Comparison of ENCODE assay signal across 16 cellular contexts in the genomic region with DNA sequence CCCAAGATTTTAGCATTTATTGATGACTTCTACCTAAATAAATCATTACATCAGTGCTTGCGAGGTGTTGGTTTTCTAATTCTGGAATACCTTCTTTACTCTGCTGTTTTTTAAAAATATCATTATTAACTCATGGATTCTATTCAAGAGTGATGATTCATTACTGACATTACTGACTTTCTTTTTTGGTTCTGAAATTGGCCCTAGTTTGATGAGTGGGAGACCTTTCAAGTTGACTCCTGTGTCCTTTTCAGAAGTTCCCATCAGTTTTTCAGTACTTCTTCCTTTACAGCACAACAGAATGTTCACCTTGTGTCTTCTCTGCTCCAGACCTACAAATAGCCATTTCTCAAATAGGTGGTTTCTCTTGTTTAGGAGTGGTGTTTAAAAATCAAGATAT.
DNase-seq lines count a peak whose midpoint lies in the region; ATAC-seq and TF ChIP-seq lines count a peak whose summit lies in the region.
"Had no signal": no experiment of that assay in that cellular context is flagged by ENCODE, and none has a peak within 500 bp of the region (broad histone marks: within the 10 kb centered on the region; RNA-seq: fewer than 3 reads in every experiment).

No MANE protein-coding gene starts in this region.

- intact Hi-C loops in CD4-positive, alpha-beta T cell (cut with DNase I, micrococcal nuclease): no loop called here

- no peak overlapping the region for H3K27ac Mint-ChIP-seq in CD4-positive, alpha-beta T cell
- no peak overlapping the region for H3K27ac Mint-ChIP-seq in GM23338

- no peaks in the 10 kb centered on the region for H4K20me1 ChIP-seq in GM23338 (replicated peaks; ENCODE audit: insufficient read depth)

- no peak overlapping the region for H3K4me3 ChIP-seq in GM23338
- H3K4me3 ChIP-seq: right lobe of liver had no signal

- no peaks in the 10 kb centered on the region for H3K27me3 Mint-ChIP-seq in CD4-positive, alpha-beta T cell
- no peaks in the 10 kb centered on the region for H3K27me3 Mint-ChIP-seq in GM23338 (ENCODE audit: insufficient read depth, low read depth, poor library complexity)

- H3K27ac ChIP-seq in CD4-positive, alpha-beta T cell (ENCODE audit: low read depth, low read length): no peak overlapping the region
- H3K27ac ChIP-seq in GM23338 (ENCODE audit: low read depth): no peak overlapping the region
- H3K27ac ChIP-seq: neutrophil, right lobe of liver had no signal

- peaks cover 70% of the 10 kb centered on the region for H3K4me1 Mint-ChIP-seq in CD4-positive, alpha-beta T cell (ENCODE audit: low read depth)
- no peaks in the 10 kb centered on the region for H3K4me1 Mint-ChIP-seq in GM23338

- CTCF ChIA-PET in CD4-positive, alpha-beta T cell (lab: Charles Lee): no interaction called here

- H3K4me3 Mint-ChIP-seq in CD4-positive, alpha-beta T cell: peak overlapping the region; percentile 9
- H3K4me3 Mint-ChIP-seq in GM23338: no peak overlapping the region

- H3K9me3 Mint-ChIP-seq in CD4-positive, alpha-beta T cell: no peaks in the 10 kb centered on the region
- no peaks in the 10 kb centered on the region for H3K9me3 Mint-ChIP-seq in GM23338

- H3K4me1 ChIP-seq in GM23338 (ENCODE audit: insufficient read depth): no peaks in the 10 kb centered on the region
- H3K4me1 ChIP-seq: right lobe of liver had no signal

- H3K36me3 Mint-ChIP-seq in CD4-positive, alpha-beta T cell (ENCODE audit: low read depth): no peaks in the 10 kb centered on the region
- no peaks in the 10 kb centered on the region for H3K36me3 Mint-ChIP-seq in GM23338 (ENCODE audit: low read depth)

- H3K9me3 ChIP-seq in CD4-positive, alpha-beta T cell (ENCODE audit: control insufficient read depth, low read length): no peaks in the 10 kb centered on the region
- H3K9me3 ChIP-seq: neutrophil, right lobe of liver had no signal

- no peaks in the 10 kb centered on the region for H3K36me3 ChIP-seq in GM23338 (ENCODE audit: insufficient read depth)
- H3K36me3 ChIP-seq: neutrophil, right lobe of liver had no signal

- no peak overlapping the region for H2AFZ ChIP-seq in GM23338

- POLR2A ChIA-PET in CD4-positive, alpha-beta T cell (lab: Charles Lee): no interaction called here

- H3F3A ChIP-seq in GM23338 (replicated peaks; ENCODE audit: low read depth): no peaks in the 10 kb centered on the region

- DNase-seq in CD4-positive, alpha-beta T cell: no peak
- DNase-seq in stimulated activated CD4-positive, alpha-beta T cell treated with anti-CD3 and anti-CD28 coated beads, Interleukin-4, amount 100 ng/mL, for 4 hours: no peak
- DNase-seq in AG08395 (ENCODE audit: low spot score) (no peak), GM23338 (ENCODE audit: low spot score) (no peak)
- DNase-seq: activated CD4-positive, alpha-beta T cell treated with anti-CD3 and anti-CD28 coated beads, Interleukin-2, amount 50 U/mL, for 1 hour; MM.1S; NCI-H187; right lobe of liver; SIG-M5; stimulated activated CD4-positive, alpha-beta T cell treated with anti-CD3 and anti-CD28 coated beads, Interleukin-2, amount 100 ng/mL, for 48 hours; trophoblast cell had no signal

- TF ChIP-seq CTCF in CD4-positive, alpha-beta T cell (IDR thresholded peaks at IDR 0.05): no peak
- no peak for TF ChIP-seq CTCF in GM23338 (conservative IDR thresholded peaks at IDR 0.05; ENCODE audit: low read depth in 2 of 2)

- no peak overlapping the region for H3K4me2 ChIP-seq in GM23338

- no peak for ATAC-seq in CD4-positive, alpha-beta T cell (ENCODE audit: poor library complexity)
- ATAC-seq in GM18519 (IDR thresholded peaks at IDR 0.05; ENCODE audit: low FRiP score, unreplicated experiment) (peak; percentile 90), HG02610 (IDR thresholded peaks at IDR 0.05; ENCODE audit: unreplicated experiment) (peak; percentile 86), HG03469 (IDR thresholded peaks at IDR 0.05; ENCODE audit: unreplicated experiment) (peak; percentile 82), esophagus mucosa (no peak), GM23338 (no peak)
- ATAC-seq: right lobe of liver had no signal

- H3K27me3 ChIP-seq in CD4-positive, alpha-beta T cell (ENCODE audit: control insufficient read depth, insufficient read depth, low read length): no peaks in the 10 kb centered on the region
- H3K27me3 ChIP-seq in GM23338 (ENCODE audit: insufficient read depth): no peaks in the 10 kb centered on the region
- H3K27me3 ChIP-seq: neutrophil, right lobe of liver had no signal

- H3K9me2 ChIP-seq in GM23338 (ENCODE audit: insufficient read depth): no peaks in the 10 kb centered on the region

- peaks cover 38% of the 10 kb centered on the region for H3K79me2 ChIP-seq in GM23338 (replicated peaks; ENCODE audit: insufficient read depth)

TF ChIP-seq in GM23338, 12 proteins besides CTCF, POLR2A, EP300 and RAD21 (continues in another document):
- no peak for TF ChIP-seq ZNF331 (CRISPR knock-in tag; IDR thresholded peaks at IDR 0.05; ENCODE audit: low read depth)
- TF ChIP-seq EZH2 (IDR thresholded peaks at IDR 0.05; ENCODE audit: low read depth, unreplicated experiment): no peak
- no peak for TF ChIP-seq JUNB (IDR thresholded peaks at IDR 0.05; ENCODE audit: unreplicated experiment)
- no peak for TF ChIP-seq EZH2phosphoT487 (IDR thresholded peaks at IDR 0.05; ENCODE audit: unreplicated experiment)
- TF ChIP-seq, protein P1, sequence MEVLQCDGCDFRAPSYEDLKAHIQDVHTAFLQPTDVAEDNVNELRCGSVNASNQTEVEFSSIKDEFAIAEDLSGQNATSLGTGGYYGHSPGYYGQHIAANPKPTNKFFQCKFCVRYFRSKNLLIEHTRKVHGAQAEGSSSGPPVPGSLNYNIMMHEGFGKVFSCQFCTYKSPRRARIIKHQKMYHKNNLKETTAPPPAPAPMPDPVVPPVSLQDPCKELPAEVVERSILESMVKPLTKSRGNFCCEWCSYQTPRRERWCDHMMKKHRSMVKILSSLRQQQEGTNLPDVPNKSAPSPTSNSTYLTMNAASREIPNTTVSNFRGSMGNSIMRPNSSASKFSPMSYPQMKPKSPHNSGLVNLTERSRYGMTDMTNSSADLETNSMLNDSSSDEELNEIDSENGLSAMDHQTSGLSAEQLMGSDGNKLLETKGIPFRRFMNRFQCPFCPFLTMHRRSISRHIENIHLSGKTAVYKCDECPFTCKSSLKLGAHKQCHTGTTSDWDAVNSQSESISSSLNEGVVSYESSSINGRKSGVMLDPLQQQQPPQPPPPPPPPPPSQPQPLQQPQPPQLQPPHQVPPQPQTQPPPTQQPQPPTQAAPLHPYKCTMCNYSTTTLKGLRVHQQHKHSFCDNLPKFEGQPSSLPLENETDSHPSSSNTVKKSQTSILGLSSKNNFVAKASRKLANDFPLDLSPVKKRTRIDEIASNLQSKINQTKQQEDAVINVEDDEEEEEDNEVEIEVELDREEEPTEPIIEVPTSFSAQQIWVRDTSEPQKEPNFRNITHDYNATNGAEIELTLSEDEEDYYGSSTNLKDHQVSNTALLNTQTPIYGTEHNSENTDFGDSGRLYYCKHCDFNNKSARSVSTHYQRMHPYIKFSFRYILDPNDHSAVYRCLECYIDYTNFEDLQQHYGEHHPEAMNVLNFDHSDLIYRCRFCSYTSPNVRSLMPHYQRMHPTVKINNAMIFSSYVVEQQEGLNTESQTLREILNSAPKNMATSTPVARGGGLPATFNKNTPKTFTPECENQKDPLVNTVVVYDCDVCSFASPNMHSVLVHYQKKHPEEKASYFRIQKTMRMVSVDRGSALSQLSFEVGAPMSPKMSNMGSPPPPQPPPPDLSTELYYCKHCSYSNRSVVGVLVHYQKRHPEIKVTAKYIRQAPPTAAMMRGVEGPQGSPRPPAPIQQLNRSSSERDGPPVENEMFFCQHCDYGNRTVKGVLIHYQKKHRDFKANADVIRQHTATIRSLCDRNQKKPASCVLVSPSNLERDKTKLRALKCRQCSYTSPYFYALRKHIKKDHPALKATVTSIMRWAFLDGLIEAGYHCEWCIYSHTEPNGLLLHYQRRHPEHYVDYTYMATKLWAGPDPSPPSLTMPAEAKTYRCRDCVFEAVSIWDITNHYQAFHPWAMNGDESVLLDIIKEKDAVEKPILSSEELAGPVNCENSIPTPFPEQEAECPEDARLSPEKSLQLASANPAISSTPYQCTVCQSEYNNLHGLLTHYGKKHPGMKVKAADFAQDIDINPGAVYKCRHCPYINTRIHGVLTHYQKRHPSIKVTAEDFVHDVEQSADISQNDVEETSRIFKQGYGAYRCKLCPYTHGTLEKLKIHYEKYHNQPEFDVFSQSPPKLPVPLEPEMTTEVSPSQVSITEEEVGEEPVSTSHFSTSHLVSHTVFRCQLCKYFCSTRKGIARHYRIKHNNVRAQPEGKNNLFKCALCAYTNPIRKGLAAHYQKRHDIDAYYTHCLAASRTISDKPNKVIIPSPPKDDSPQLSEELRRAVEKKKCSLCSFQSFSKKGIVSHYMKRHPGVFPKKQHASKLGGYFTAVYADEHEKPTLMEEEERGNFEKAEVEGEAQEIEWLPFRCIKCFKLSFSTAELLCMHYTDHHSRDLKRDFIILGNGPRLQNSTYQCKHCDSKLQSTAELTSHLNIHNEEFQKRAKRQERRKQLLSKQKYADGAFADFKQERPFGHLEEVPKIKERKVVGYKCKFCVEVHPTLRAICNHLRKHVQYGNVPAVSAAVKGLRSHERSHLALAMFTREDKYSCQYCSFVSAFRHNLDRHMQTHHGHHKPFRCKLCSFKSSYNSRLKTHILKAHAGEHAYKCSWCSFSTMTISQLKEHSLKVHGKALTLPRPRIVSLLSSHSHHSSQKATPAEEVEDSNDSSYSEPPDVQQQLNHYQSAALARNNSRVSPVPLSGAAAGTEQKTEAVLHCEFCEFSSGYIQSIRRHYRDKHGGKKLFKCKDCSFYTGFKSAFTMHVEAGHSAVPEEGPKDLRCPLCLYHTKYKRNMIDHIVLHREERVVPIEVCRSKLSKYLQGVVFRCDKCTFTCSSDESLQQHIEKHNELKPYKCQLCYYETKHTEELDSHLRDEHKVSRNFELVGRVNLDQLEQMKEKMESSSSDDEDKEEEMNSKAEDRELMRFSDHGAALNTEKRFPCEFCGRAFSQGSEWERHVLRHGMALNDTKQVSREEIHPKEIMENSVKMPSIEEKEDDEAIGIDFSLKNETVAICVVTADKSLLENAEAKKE (CRISPR knock-in tag; IDR thresholded peaks at IDR 0.05): no peak
- no peak for TF ChIP-seq CREB1 (CRISPR knock-in tag; IDR thresholded peaks at IDR 0.05; ENCODE audit: low read depth)

Comparison
In these comparisons a context has a peak if more than half of its experiments do, and no peak if none do; other contexts are left out.
1. ATAC-seq: peak in GM18519 (single experiment), HG02610 (single experiment) and HG03469 (single experiment); none in CD4-positive, alpha-beta T cell (single experiment), esophagus mucosa (single experiment) and GM23338 (single experiment).